ENCODE assay signal across 11 cellular contexts in the genomic region with DNA sequence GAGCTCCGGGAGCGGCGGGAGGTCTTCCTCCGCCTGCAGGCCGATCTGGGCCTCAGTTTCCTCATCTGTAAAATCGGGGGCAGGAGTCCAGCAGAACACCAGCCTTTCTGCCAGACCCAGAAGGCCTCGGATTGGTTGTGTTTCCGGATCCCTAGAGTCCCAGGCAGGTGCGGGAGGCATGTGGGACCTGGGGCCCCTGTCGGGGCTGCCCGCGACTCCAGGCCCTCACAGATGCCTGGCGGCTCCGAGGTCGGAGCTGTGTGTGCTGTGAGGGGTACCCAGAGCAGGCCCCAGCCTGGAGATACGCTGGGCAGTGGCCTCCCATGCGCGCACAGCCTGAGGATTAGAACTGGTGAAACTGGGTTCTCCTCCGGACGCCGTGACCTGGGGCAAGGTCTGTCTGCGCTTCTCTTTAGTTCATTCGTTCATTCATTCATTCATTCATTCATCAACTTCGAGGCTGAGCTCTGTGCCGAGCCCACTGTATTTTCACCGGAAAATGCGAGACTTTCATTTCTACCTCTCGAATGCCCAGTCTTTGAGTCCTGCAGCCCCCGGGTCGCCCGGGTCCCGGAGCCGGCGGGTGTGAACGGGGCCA. TPM values are rescaled to one million over a fixed set of nuclear protein-coding genes. Genes with fewer than 3 reads are reported as not detected.
DNase-seq lines count a peak whose midpoint lies in the region; ATAC-seq, FAIRE-seq and TF ChIP-seq lines count a peak whose summit lies in the region.
"Had no signal": no experiment of that assay in that cellular context is flagged by ENCODE, and none has a peak within 500 bp of the region (broad histone marks: within the 10 kb centered on the region; RNA-seq: fewer than 3 reads in every experiment).

No MANE protein-coding gene starts in this region.

- H3K23me2 ChIP-seq in H1 (ENCODE audit: low read depth, low read length) = peaks cover 4% of the 10 kb centered on the region

- TF ChIP-seq CTCF in MM.1S (IDR thresholded peaks at IDR 0.05; ENCODE audit: low read length) = no peak
- TF ChIP-seq CTCF in H1 (IDR thresholded peaks at IDR 0.05; ENCODE audit: control extremely low read depth in 1 of 3, insufficient read depth in 1 of 3, low read depth in 1 of 3, low read length in 3 of 3) = no peak
- TF ChIP-seq CTCF in neural progenitor cell (IDR thresholded peaks at IDR 0.05) = no peak

- no peaks in the 10 kb centered on the region for H3K9me2 ChIP-seq in MM.1S (replicated peaks; ENCODE audit: insufficient read depth, low read length)

- no peak overlapping the region for H3K23ac ChIP-seq in H1 (ENCODE audit: insufficient read length)

- H3K27ac Mint-ChIP-seq in neural progenitor cell = no peak overlapping the region

- TF ChIP-seq EP300 in H1 (IDR thresholded peaks at IDR 0.05; ENCODE audit: borderline replicate concordance in 1 of 2, low read depth in 2 of 2, low read length in 2 of 2) = no peak

- no peaks in the 10 kb centered on the region for H3F3A ChIP-seq in MM.1S (ENCODE audit: insufficient read depth, low read length)
- H3F3A ChIP-seq in neural progenitor cell (ENCODE audit: low read depth) = peaks cover 35% of the 10 kb centered on the region

- H3K4me1 ChIP-seq in BLaER1 (peaks cover 46% of the 10 kb centered on the region), MM.1S (ENCODE audit: low read length) (no peaks in the 10 kb centered on the region), H1 (replicated peaks in 1 of 4; ENCODE audit: control insufficient read depth in 3 of 4, insufficient read depth in 4 of 4, low read length in 3 of 4) (peaks cover 0 to 12% (median 6%) of the 10 kb centered on the region in 4 experiments; a peak in 6 of 7 replicates), neural progenitor cell (peaks cover 38% of the 10 kb centered on the region)

- no peak overlapping the region for H3K14ac ChIP-seq in H1 (ENCODE audit: insufficient read length)

- H4K8ac ChIP-seq in H1 (ENCODE audit: extremely low read depth, insufficient read depth, low read length) = no peak overlapping the region; the same call in 1 of the 2 replicates

- H3K4ac ChIP-seq in H1 (replicated peaks; ENCODE audit: insufficient read length, low read depth, low read length) = no peak overlapping the region

- H2BK120ac ChIP-seq in H1 (replicated peaks; ENCODE audit: low read depth, low read length) = no peak overlapping the region

- H3K27me3 ChIP-seq in BLaER1 (peaks cover 23% of the 10 kb centered on the region), MM.1S (replicated peaks; ENCODE audit: insufficient read depth, low read length) (no peaks in the 10 kb centered on the region), H1 (replicated peaks in 1 of 4; ENCODE audit: control insufficient read depth in 3 of 4, extremely low read depth in 1 of 4, insufficient read depth in 3 of 4, low read length in 3 of 4) (peaks cover 16 to 90% (median 71%) of the 10 kb centered on the region in 4 experiments), neural progenitor cell (peaks cover 69% of the 10 kb centered on the region)

- H2AK5ac ChIP-seq in H1 (ENCODE audit: low read depth, low read length) = no peak overlapping the region

- peak overlapping the region; percentile 65; the same call in 1 of the 2 replicates for H3K9ac ChIP-seq in BLaER1
- H3K9ac ChIP-seq in MM.1S (ENCODE audit: low read length) = no peak overlapping the region
- H3K9ac ChIP-seq in H1 (replicated peaks in 1 of 4; ENCODE audit: extremely low read depth in 1 of 4, low read depth in 3 of 4, low read length in 3 of 4) = no peak overlapping the region
- no peak overlapping the region for H3K9ac ChIP-seq in neural progenitor cell

- H3K56ac ChIP-seq in H1 (replicated peaks; ENCODE audit: insufficient read length, low read depth, low read length) = no peak overlapping the region

- H4K20me1 ChIP-seq in BLaER1 (peaks cover 100% of the 10 kb centered on the region), MM.1S (ENCODE audit: insufficient read depth, low read length) (no peaks in the 10 kb centered on the region), H1 (replicated peaks in 1 of 2; ENCODE audit: control insufficient read depth in 1 of 2, insufficient read depth in 2 of 2, low read length in 2 of 2) (peaks cover 5 to 24% of the 10 kb centered on the region in 2 experiments), neural progenitor cell (ENCODE audit: low read depth) (peaks cover 39% of the 10 kb centered on the region)

- WGBS in H1 (ENCODE audit: extremely low coverage in 1 of 2, insufficient coverage in 1 of 2, insufficient read length in 1 of 2, insufficient replicate concordance in 2 of 2, low coverage in 1 of 2, low lambda C conversion rate in 2 of 2, missing lambda C conversion rate in 1 of 2), 2 experiments = 26% methylated on average over 35 of the region's 35 CpGs; no CpG with 5 or more reads in 1 of the 2 experiments

- DNase-seq in MM.1S = no peak
- peak in 1 of 2 experiments; percentile 65 for DNase-seq in H1 (ENCODE audit: low read depth in 1 of 2, low spot score in 2 of 2)
- DNase-seq in neural progenitor cell (ENCODE audit: low spot score) = peak; percentile 33
- no peak for DNase-seq in superior temporal gyrus (ENCODE audit: extremely low spot score)
- no peak for DNase-seq in NCI-H1105 (lab: John Stamatoyannopoulos, UW)
- DNase-seq in SW480 (ENCODE audit: low spot score) = no peak
- DNase-seq: GF-D8, OCI-M1 had no signal

- POLR2A ChIA-PET in H1 (lab: Charles Lee; ENCODE audit: partially characterized antibody) = interaction anchor here (0.7 to 1.4 kb wide), 3 partner anchors 9 to 112 kb away, joined by 3 to 4 read pairs (median 3); no protein-coding TSS in a partner anchor

- no peak overlapping the region for H2BK20ac ChIP-seq in H1 (ENCODE audit: low read length)

- no peak overlapping the region for H4K5ac ChIP-seq in H1 (ENCODE audit: insufficient read length, low read depth, low read length)

- H2BK15ac ChIP-seq in H1 (ENCODE audit: low read length) = no peak overlapping the region

- ATAC-seq in GM19328 (IDR thresholded peaks at IDR 0.05; ENCODE audit: unreplicated experiment) = no peak
- ATAC-seq: gastroesophageal sphincter had no signal

- FAIRE-seq in H1 (lab: Jason Lieb, UNC) = no peak

- 0 out of 2 replicates have a peak, but pooled peaks cover 2% of the 10 kb centered on the region for H3K79me1 ChIP-seq in H1 (ENCODE audit: low read depth, low read length)

- H3K27me3 Mint-ChIP-seq in neural progenitor cell (ENCODE audit: insufficient read depth, low read depth) = peaks cover 14% of the 10 kb centered on the region

- no peak overlapping the region for H3K18ac ChIP-seq in H1 (ENCODE audit: extremely low read depth, low read length)

- H3K9me3 ChIP-seq in BLaER1 (no peaks in the 10 kb centered on the region), MM.1S (replicated peaks; ENCODE audit: insufficient read depth, low read length) (no peaks in the 10 kb centered on the region), H1 (ENCODE audit: insufficient read depth in 2 of 2, low read depth in 1 of 2, low read length in 1 of 2) (no peaks in the 10 kb centered on the region), neural progenitor cell (ENCODE audit: low read depth) (no peaks in the 10 kb centered on the region)
- H3K9me3 ChIP-seq: gastroesophageal sphincter had no signal

- no peak overlapping the region for H2BK12ac ChIP-seq in H1 (ENCODE audit: low read depth, low read length)

- peaks cover 33% of the 10 kb centered on the region for H3K4me1 Mint-ChIP-seq in neural progenitor cell

- no peaks in the 10 kb centered on the region for H3K9me3 Mint-ChIP-seq in neural progenitor cell

- H2BK5ac ChIP-seq in H1 (ENCODE audit: low read depth, low read length) = no peak overlapping the region

- H3K79me2 ChIP-seq in MM.1S (ENCODE audit: low read length) (no peaks in the 10 kb centered on the region), H1 (ENCODE audit: control insufficient read depth in 1 of 2, insufficient read depth in 2 of 2, low read length in 2 of 2) (no peaks in the 10 kb centered on the region), neural progenitor cell (ENCODE audit: low read depth) (no peaks in the 10 kb centered on the region)

- H3K36me3 ChIP-seq in BLaER1 = peaks cover 11% of the 10 kb centered on the region; the same call in 1 of the 2 replicates
- no peaks in the 10 kb centered on the region for H3K36me3 ChIP-seq in MM.1S (replicated peaks; ENCODE audit: insufficient read depth, low read length)
- no peaks in the 10 kb centered on the region for H3K36me3 ChIP-seq in H1 (ENCODE audit: control insufficient read depth in 2 of 4, insufficient read depth in 4 of 4, low read length in 3 of 4)
- no peaks in the 10 kb centered on the region for H3K36me3 ChIP-seq in neural progenitor cell
- H3K36me3 ChIP-seq: gastroesophageal sphincter had no signal

- TF ChIP-seq RAD21 in H1 (IDR thresholded peaks at IDR 0.05 in 1 of 2, conservative IDR thresholded peaks at IDR 0.05 in 1 of 2; ENCODE audit: low read depth in 2 of 2, low read length in 2 of 2) = no peak

- H3K4me3 Mint-ChIP-seq in neural progenitor cell = peak overlapping the region; percentile 81

- H3K4me3 ChIP-seq in BLaER1 (peak overlapping the region; percentile 64), MM.1S (ENCODE audit: low read length) (peak overlapping the region; percentile 38), H1 (ENCODE audit: extremely low read depth in 1 of 4, insufficient read depth in 2 of 4, low read depth in 3 of 4, low read length in 4 of 4) (peak overlapping the region in 3 of 4 experiments; percentile 26 to 59 (median 38); a peak in 5 of 8 replicates), neural progenitor cell (peak overlapping the region; percentile 43)

- CTCF ChIA-PET in H1 (lab: Charles Lee; ENCODE audit: partially characterized antibody) = interaction anchor here (0.6 to 5.7 kb wide), 8 partner anchors 10 to 93 kb away, joined by 3 to 22 read pairs (median 4); no protein-coding TSS in a partner anchor

- H3K27ac ChIP-seq in BLaER1 (no peak overlapping the region), MM.1S (ENCODE audit: low read length) (no peak overlapping the region), H1 (ENCODE audit: low read depth, low read length) (no peak overlapping the region), neural progenitor cell (no peak overlapping the region)
- H3K27ac ChIP-seq: gastroesophageal sphincter had no signal

- H3K36me3 Mint-ChIP-seq in neural progenitor cell = no peaks in the 10 kb centered on the region

- no peak overlapping the region for H4K91ac ChIP-seq in H1 (replicated peaks; ENCODE audit: insufficient read length, low read length)

- H3K4me2 ChIP-seq in BLaER1 (peak overlapping the region; percentile 99), MM.1S (ENCODE audit: low read depth, low read length) (peak overlapping the region; percentile 65), H1 (ENCODE audit: insufficient read depth in 1 of 2, low read depth in 2 of 2, low read length in 2 of 2) (peak overlapping the region; percentile 87 to 90), neural progenitor cell (peak overlapping the region; percentile 78)

- H2AFZ ChIP-seq in MM.1S (ENCODE audit: low read length) (no peak overlapping the region), H1 (ENCODE audit: low read length) (no peak overlapping the region), neural progenitor cell (replicated peaks) (no peak overlapping the region)

- no peak for TF ChIP-seq POLR2A in H1 (IDR thresholded peaks at IDR 0.05; ENCODE audit: control extremely low read depth in 1 of 2, low read depth in 2 of 2, low read length in 2 of 2)

RNA-seq across cellular contexts. Expression of a gene that starts 24.6 kb away (rescaled TPM):
- 0.28 and 0.42 TPM in 2 replicates for total RNA-seq in H1 (2021; fragmentation: NEBNext Ultra II Directional; extraction: Animal tissue kit (Norgen Biotek cat#: 25700))
- polyA plus RNA-seq in H1 (2011; rRNA removed) = 0.14 and 0.20 TPM in 2 replicates
- polyA plus RNA-seq in H1 (2011; cell fraction: cytosol; rRNA removed) = 0.10 TPM
- 0.19 TPM for polyA plus RNA-seq in H1 (2011; cell fraction: nucleus; rRNA removed)
- polyA plus RNA-seq in H1 (2012, experiment 1 of 2) = 0.30 to 0.89 TPM (median 0.74 TPM) in 4 replicates
- 0.17 TPM for polyA plus RNA-seq in H1 (2012, experiment 2 of 2)
- 0.61 TPM for polyA plus RNA-seq in H1 (2013, experiment 1 of 2)
- 0.59 TPM for polyA plus RNA-seq in H1 (2013, experiment 2 of 2)
- polyA minus RNA-seq in H1 (2011; rRNA and poly(A)+ RNA removed) = 0.16 and 0.20 TPM in 2 replicates
- polyA minus RNA-seq in H1 (2011; cell fraction: cytosol; rRNA and poly(A)+ RNA removed) = 0.29 TPM
- not detected for polyA minus RNA-seq in H1 (2011; cell fraction: nucleus; rRNA and poly(A)+ RNA removed)
- 0.11 and 0.12 TPM in 2 replicates for total RNA-seq in neural progenitor cell (ENCODE audit: low replicate concordance)
